16 cellular contexts compared by ENCODE assay signal in genomic region chr14:71309756-71310155, GRCh38. TPM values are rescaled to one million over a fixed set of nuclear protein-coding genes. Genes with fewer than 3 reads are reported as not detected.
A peak's percentile ranks its signal among the peaks of the same experiment; 100 is the strongest.
DNase-seq lines count a peak whose midpoint lies in the region; ATAC-seq and TF ChIP-seq lines count a peak whose summit lies in the region.
"Had no signal": no experiment of that assay in that cellular context is flagged by ENCODE, and none has a peak within 500 bp of the region (broad histone marks: within the 10 kb centered on the region; RNA-seq: fewer than 3 reads in every experiment).

No MANE protein-coding gene starts in this region.

- H3K4me1 ChIP-seq in liver (ENCODE audit: control insufficient read depth in 4 of 4, insufficient read depth in 4 of 4, low read length in 3 of 4) (no peaks in the 10 kb centered on the region), right cardiac atrium (ENCODE audit: control insufficient read depth, insufficient read depth, low read length) (no peaks in the 10 kb centered on the region)
- H3K4me1 ChIP-seq: BLaER1 treated with 17β-estradiol and CSF1 and Interleukin-3, amounts not matched to agents 10 nM and 100 nM had no signal

- H3K36me3 Mint-ChIP-seq in activated naive CD4-positive, alpha-beta T cell treated with anti-CD3 and anti-CD28 coated beads for 36 hours (ENCODE audit: low read depth), result peaks cover 2% of the 10 kb centered on the region
- peaks cover 0 to 24% (median 10%) of the 10 kb centered on the region in 3 donors for H3K36me3 Mint-ChIP-seq in naive thymus-derived CD8-positive, alpha-beta T cell

- no peak overlapping the region for H3K27ac Mint-ChIP-seq in activated naive CD4-positive, alpha-beta T cell treated with anti-CD3 and anti-CD28 coated beads for 36 hours
- no peak overlapping the region for H3K27ac Mint-ChIP-seq in naive thymus-derived CD8-positive, alpha-beta T cell

- no peaks in the 10 kb centered on the region for H3K36me3 ChIP-seq in liver (ENCODE audit: control insufficient read depth in 4 of 4, insufficient read depth in 3 of 4, low read depth in 1 of 4, low read length in 3 of 4)

- H3K9me3 ChIP-seq in liver (ENCODE audit: control insufficient read depth in 4 of 4, low read length in 3 of 4), result peaks cover 1 to 7% (median 2%) of the 10 kb centered on the region in 4 donors
- no peaks in the 10 kb centered on the region for H3K9me3 ChIP-seq in right cardiac atrium (ENCODE audit: control insufficient read depth, low read length)

- peak; percentile 27 for DNase-seq in HuH-7 (ENCODE audit: low spot score)
- DNase-seq in cerebellar cortex (ENCODE audit: low spot score), result peak; percentile 46
- no peak for DNase-seq in activated naive CD4-positive, alpha-beta T cell treated with anti-CD3 and anti-CD28 coated beads for 36 hours
- no peak for DNase-seq in right cardiac atrium
- DNase-seq in stimulated activated naive CD4-positive, alpha-beta T cell (lab: John Stamatoyannopoulos, UW), result no peak
- no peak for DNase-seq in naive thymus-derived CD8-positive, alpha-beta T cell
- DNase-seq: activated naive CD4-positive, alpha-beta T cell treated with anti-CD3 and anti-CD28 coated beads, Interleukin-2, amount 50 U/mL, for 16 hours; DND-41; IMR-90; NCI-H1105 treated with DMSO at 0.1 percent for 48 hours; NCI-H226 had no signal

- H3K27me3 ChIP-seq in liver (ENCODE audit: control insufficient read depth in 4 of 4, insufficient read depth in 4 of 4, low read length in 3 of 4), result no peaks in the 10 kb centered on the region
- no peaks in the 10 kb centered on the region for H3K27me3 ChIP-seq in right cardiac atrium (ENCODE audit: control insufficient read depth, insufficient read depth)
- H3K27me3 ChIP-seq: BLaER1 treated with 17β-estradiol and CSF1 and Interleukin-3, amounts not matched to agents 10 nM and 100 nM had no signal

- H3K4me3 Mint-ChIP-seq in activated naive CD4-positive, alpha-beta T cell treated with anti-CD3 and anti-CD28 coated beads for 36 hours, result no peak overlapping the region
- no peak overlapping the region for H3K4me3 Mint-ChIP-seq in naive thymus-derived CD8-positive, alpha-beta T cell

- no peak overlapping the region for H3K27ac ChIP-seq in C4-2B
- H3K27ac ChIP-seq in liver (ENCODE audit: low read depth in 1 of 2, low read length in 2 of 2), result no peak overlapping the region
- H3K27ac ChIP-seq in right cardiac atrium (ENCODE audit: low read length), result no peak overlapping the region
- H3K27ac ChIP-seq: BLaER1 treated with 17β-estradiol and CSF1 and Interleukin-3, amounts not matched to agents 10 nM and 100 nM; SK-N-MC had no signal

- no peaks in the 10 kb centered on the region for H3K4me1 Mint-ChIP-seq in activated naive CD4-positive, alpha-beta T cell treated with anti-CD3 and anti-CD28 coated beads for 36 hours (ENCODE audit: low read depth)
- no peaks in the 10 kb centered on the region for H3K4me1 Mint-ChIP-seq in naive thymus-derived CD8-positive, alpha-beta T cell

- TF ChIP-seq RAD21 in liver (IDR thresholded peaks at IDR 0.05), result peak; percentile 73 to 81

- peaks cover 12% of the 10 kb centered on the region for H3K9me3 Mint-ChIP-seq in activated naive CD4-positive, alpha-beta T cell treated with anti-CD3 and anti-CD28 coated beads for 36 hours
- peaks cover 0 to 22% (median 12%) of the 10 kb centered on the region in 9 donors for H3K9me3 Mint-ChIP-seq in naive thymus-derived CD8-positive, alpha-beta T cell

- TF ChIP-seq CTCF in C4-2B (conservative IDR thresholded peaks at IDR 0.05), result peak; percentile 20
- TF ChIP-seq CTCF in liver (IDR thresholded peaks at IDR 0.05; ENCODE audit: low read depth, low read length, missing input control), result peak; percentile 40

- ATAC-seq in right cardiac atrium, result no peak
- ATAC-seq in naive thymus-derived CD8-positive, alpha-beta T cell, result no peak
- ATAC-seq: GM12878 had no signal

- POLR2A ChIA-PET in naive thymus-derived CD8-positive, alpha-beta T cell (lab: Charles Lee), result no interaction called here

- CTCF ChIA-PET in activated naive CD4-positive, alpha-beta T cell treated with anti-CD3 and anti-CD28 coated beads for 36 hours (lab: Charles Lee), result interaction anchor here (1.4 kb wide), 1 partner anchor 10 kb away, joined by 3 read pairs; no protein-coding TSS in a partner anchor

- intact Hi-C loops in activated naive CD4-positive, alpha-beta T cell treated with anti-CD3 and anti-CD28 coated beads for 36 hours (cut with micrococcal nuclease), result no loop called here
- intact Hi-C loops in right cardiac atrium (cut with DNase I), result no loop called here

- H3K4me3 ChIP-seq in liver (ENCODE audit: low read depth in 1 of 3, low read length in 3 of 3) (no peak overlapping the region), right cardiac atrium (ENCODE audit: low read length) (no peak overlapping the region)
- H3K4me3 ChIP-seq: BLaER1 treated with 17β-estradiol and CSF1 and Interleukin-3, amounts not matched to agents 10 nM and 100 nM; GM12878; SK-N-MC had no signal

- no peak overlapping the region for H3K9ac ChIP-seq in liver (ENCODE audit: low read depth in 1 of 2, low read length in 2 of 2)
- H3K9ac ChIP-seq: BLaER1 treated with 17β-estradiol and CSF1 and Interleukin-3, amounts not matched to agents 10 nM and 100 nM had no signal

- H3K27me3 Mint-ChIP-seq in activated naive CD4-positive, alpha-beta T cell treated with anti-CD3 and anti-CD28 coated beads for 36 hours (ENCODE audit: low read depth), result peaks cover 7% of the 10 kb centered on the region
- peaks cover 0 to 22% (median 7%) of the 10 kb centered on the region in 5 donors for H3K27me3 Mint-ChIP-seq in naive thymus-derived CD8-positive, alpha-beta T cell

- 87% methylated on average over 2 of the region's 2 CpGs for WGBS in liver
- WGBS in right cardiac atrium, result 87% methylated on average over 2 of the region's 2 CpGs

TF ChIP-seq in liver, 16 proteins besides CTCF, POLR2A, EP300 and RAD21:
- TF ChIP-seq ZBTB33 (IDR thresholded peaks at IDR 0.05) (no peak), JUND (IDR thresholded peaks at IDR 0.05) (no peak), TAF1 (conservative IDR thresholded peaks at IDR 0.05) (no peak), YY1 (IDR thresholded peaks at IDR 0.05) (no peak), NR2F2 (IDR thresholded peaks at IDR 0.05) (no peak), HNF4G (IDR thresholded peaks at IDR 0.05) (no peak), FOXA2 (IDR thresholded peaks at IDR 0.05) (no peak), ATF3 (IDR thresholded peaks at IDR 0.05) (no peak), SP1 (IDR thresholded peaks at IDR 0.05) (no peak), FOXA1 (IDR thresholded peaks at IDR 0.05) (no peak), EGR1 (IDR thresholded peaks at IDR 0.05; ENCODE audit: low read depth in 2 of 2) (no peak)
- TF ChIP-seq, protein P1, sequence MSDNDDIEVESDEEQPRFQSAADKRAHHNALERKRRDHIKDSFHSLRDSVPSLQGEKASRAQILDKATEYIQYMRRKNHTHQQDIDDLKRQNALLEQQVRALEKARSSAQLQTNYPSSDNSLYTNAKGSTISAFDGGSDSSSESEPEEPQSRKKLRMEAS (IDR thresholded peaks at IDR 0.05), result no peak

RNA-seq across cellular contexts. Expression of gene SIPA1L1, which starts 10.5 kb away (rescaled TPM):
- 10 to 100 TPM; 11.1 to 30.2 TPM for total RNA-seq in liver
- polyA plus RNA-seq in liver, result 10 to 100 TPM; 12.3 to 18.0 TPM
- 10 to 100 TPM; 33.2 to 34.6 TPM for total RNA-seq in activated naive CD4-positive, alpha-beta T cell treated with anti-CD3 and anti-CD28 coated beads for 36 hours
- 1 to 10 TPM; 6.8 to 8.9 (median 7.9) TPM for total RNA-seq in right cardiac atrium
- polyA plus RNA-seq in right cardiac atrium, result 3.3 TPM
- total RNA-seq in naive thymus-derived CD8-positive, alpha-beta T cell, result 10 to 100 TPM; 35.9 to 39.7 TPM
- polyA plus RNA-seq in naive thymus-derived CD8-positive, alpha-beta T cell, result 10 to 100 TPM; 10.4 to 18.6 (median 11.7) TPM

Comparison
In these comparisons a context has a peak if more than half of its experiments do, and no peak if none do; other contexts are left out.
1. DNase-seq: peak in HuH-7 (single experiment) and cerebellar cortex (single experiment); none in activated naive CD4-positive, alpha-beta T cell treated with anti-CD3 and anti-CD28 coated beads for 36 hours (single experiment), right cardiac atrium (0 of 3), stimulated activated naive CD4-positive, alpha-beta T cell (0 of 6) and naive thymus-derived CD8-positive, alpha-beta T cell (0 of 10).